15 cellular contexts compared by ENCODE assay signal in the genomic region with DNA sequence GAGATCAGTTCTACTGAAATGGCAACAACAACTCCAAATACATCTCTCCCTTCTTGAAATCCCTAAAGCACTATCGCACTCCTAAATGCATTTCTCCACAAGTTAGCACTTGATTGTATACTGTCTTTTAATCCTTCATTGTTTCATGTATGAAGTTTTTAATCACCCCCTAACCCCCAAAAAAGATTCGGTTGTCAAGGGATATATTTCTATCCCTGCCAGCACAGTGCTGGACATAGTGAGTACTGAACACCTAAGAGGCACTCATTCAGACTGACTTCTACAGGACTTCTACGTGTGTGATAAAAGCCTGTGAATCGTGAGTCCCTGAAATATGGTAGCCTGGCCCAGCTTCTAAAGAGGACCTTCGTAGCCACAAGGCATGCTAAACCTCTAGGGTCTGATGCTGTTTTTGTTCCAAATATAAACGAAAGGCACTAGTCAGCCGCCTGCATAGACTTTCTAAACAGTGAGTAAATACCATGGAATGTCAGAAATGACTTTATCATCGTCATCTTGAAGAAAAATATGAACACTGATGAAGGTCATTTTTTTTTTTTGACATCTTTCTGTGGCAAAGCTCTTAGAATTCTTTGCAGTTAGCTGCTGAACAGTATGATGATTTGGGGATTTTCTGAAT. TPM values are rescaled to one million over a fixed set of nuclear protein-coding genes. Genes with fewer than 3 reads are reported as not detected.
DNase-seq lines count a peak whose midpoint lies in the region; ATAC-seq and TF ChIP-seq lines count a peak whose summit lies in the region.
"Had no signal": no experiment of that assay in that cellular context is flagged by ENCODE, and none has a peak within 500 bp of the region (broad histone marks: within the 10 kb centered on the region; RNA-seq: fewer than 3 reads in every experiment).

No MANE protein-coding gene starts in this region.

- no peaks in the 10 kb centered on the region for H3K4me1 Mint-ChIP-seq in activated CD4-positive, alpha-beta memory T cell treated with anti-CD3 and anti-CD28 coated beads, Interleukin-2, amount 10 ng/mL, durations not matched to agents 7 days and 5 days
- H3K4me1 Mint-ChIP-seq: activated naive CD8-positive, alpha-beta T cell treated with anti-CD3 and anti-CD28 coated beads, Interleukin-2, amount 50 U/mL, for 24 hours had no signal

- no peak overlapping the region for H3K27ac Mint-ChIP-seq in activated CD4-positive, alpha-beta memory T cell treated with anti-CD3 and anti-CD28 coated beads, Interleukin-2, amount 10 ng/mL, durations not matched to agents 7 days and 5 days
- H3K27ac Mint-ChIP-seq: activated naive CD8-positive, alpha-beta T cell treated with anti-CD3 and anti-CD28 coated beads, Interleukin-2, amount 50 U/mL, for 24 hours; T-helper 1 cell treated with Interleukin-12 subunit alpha and Interleukin-12 subunit beta and Interleukin-4 antibody, amounts not matched to agents 30 μg/mL and 1 μg/mL, for 36 hours had no signal

- H3K4me3 ChIP-seq in fibroblast of lung (replicated peaks in 1 of 4; ENCODE audit: control extremely low read depth in 1 of 4, insufficient read depth in 1 of 4, low read depth in 3 of 4, low read length in 4 of 4) (no peak overlapping the region), smooth muscle cell (no peak overlapping the region)
- H3K4me3 ChIP-seq: prostate gland had no signal

- H3K9ac ChIP-seq in fibroblast of lung (ENCODE audit: insufficient read depth, low read length) (no peak overlapping the region), smooth muscle cell (ENCODE audit: low read depth) (no peak overlapping the region)

- 69% methylated on average over 8 of the region's 8 CpGs for WGBS in smooth muscle cell (ENCODE audit: low lambda C conversion rate)

- no peaks in the 10 kb centered on the region for H3K27me3 Mint-ChIP-seq in activated CD4-positive, alpha-beta memory T cell treated with anti-CD3 and anti-CD28 coated beads, Interleukin-2, amount 10 ng/mL, durations not matched to agents 7 days and 5 days
- H3K27me3 Mint-ChIP-seq: activated naive CD8-positive, alpha-beta T cell treated with anti-CD3 and anti-CD28 coated beads, Interleukin-2, amount 50 U/mL, for 24 hours; CD4-positive, alpha-beta memory T cell had no signal

- H3K4me2 ChIP-seq in fibroblast of lung (ENCODE audit: extremely low read depth, insufficient read depth, low read length): no peak overlapping the region
- no peak overlapping the region for H3K4me2 ChIP-seq in smooth muscle cell

- peak overlapping the region; percentile 73 for H3K27ac ChIP-seq in fibroblast of lung (ENCODE audit: insufficient read depth, low read length)
- H3K27ac ChIP-seq in smooth muscle cell (ENCODE audit: low read depth): peak overlapping the region; percentile 67
- H3K27ac ChIP-seq: prostate gland had no signal

- POLR2A ChIA-PET in activated CD4-positive, alpha-beta memory T cell treated with anti-CD3 and anti-CD28 coated beads, Interleukin-2, amount 10 ng/mL, durations not matched to agents 7 days and 5 days (lab: Charles Lee): interaction anchor here (1.5 kb wide), 1 partner anchor 19 kb away, joined by 3 read pairs; no protein-coding TSS in a partner anchor

- no peak for ATAC-seq in GM18517 (IDR thresholded peaks at IDR 0.05; ENCODE audit: unreplicated experiment)
- ATAC-seq: activated naive CD8-positive, alpha-beta T cell treated with anti-CD3 and anti-CD28 coated beads, Interleukin-2, amount 50 U/mL, for 24 hours had no signal

- no peaks in the 10 kb centered on the region for H3K9me3 Mint-ChIP-seq in activated CD4-positive, alpha-beta memory T cell treated with anti-CD3 and anti-CD28 coated beads, Interleukin-2, amount 10 ng/mL, durations not matched to agents 7 days and 5 days
- H3K9me3 Mint-ChIP-seq: activated naive CD8-positive, alpha-beta T cell treated with anti-CD3 and anti-CD28 coated beads, Interleukin-2, amount 50 U/mL, for 24 hours; CD4-positive, alpha-beta memory T cell; T-helper 1 cell treated with Interleukin-12 subunit alpha and Interleukin-12 subunit beta and Interleukin-4 antibody, amounts not matched to agents 30 μg/mL and 1 μg/mL, for 36 hours had no signal

- CTCF ChIA-PET in activated CD4-positive, alpha-beta memory T cell treated with anti-CD3 and anti-CD28 coated beads, Interleukin-2, amount 10 ng/mL, durations not matched to agents 7 days and 5 days (lab: Charles Lee): no interaction called here

- no peaks in the 10 kb centered on the region for H3K27me3 ChIP-seq in fibroblast of lung (ENCODE audit: control insufficient read depth, insufficient read depth, low read length)
- no peaks in the 10 kb centered on the region for H3K27me3 ChIP-seq in smooth muscle cell (ENCODE audit: low read depth)

- H3K9me3 ChIP-seq in fibroblast of lung (ENCODE audit: control insufficient read depth, insufficient read depth, low read depth, low read length) (no peaks in the 10 kb centered on the region), smooth muscle cell (replicated peaks; ENCODE audit: low read depth) (no peaks in the 10 kb centered on the region)
- H3K9me3 ChIP-seq: prostate gland had no signal

- H3K4me3 Mint-ChIP-seq in activated CD4-positive, alpha-beta memory T cell treated with anti-CD3 and anti-CD28 coated beads, Interleukin-2, amount 10 ng/mL, durations not matched to agents 7 days and 5 days: no peak overlapping the region
- H3K4me3 Mint-ChIP-seq: activated naive CD8-positive, alpha-beta T cell treated with anti-CD3 and anti-CD28 coated beads, Interleukin-2, amount 50 U/mL, for 24 hours; CD4-positive, alpha-beta memory T cell; T-helper 1 cell treated with Interleukin-12 subunit alpha and Interleukin-12 subunit beta and Interleukin-4 antibody, amounts not matched to agents 30 μg/mL and 1 μg/mL, for 36 hours had no signal

- H3K79me2 ChIP-seq in fibroblast of lung (ENCODE audit: control insufficient read depth, insufficient read depth, low read length): no peaks in the 10 kb centered on the region
- peaks cover 4% of the 10 kb centered on the region for H3K79me2 ChIP-seq in smooth muscle cell (ENCODE audit: low read depth)

- TF ChIP-seq CTCF in fibroblast of lung (conservative IDR thresholded peaks at IDR 0.05 in 1 of 2, IDR thresholded peaks at IDR 0.05 in 1 of 2; ENCODE audit: low read depth in 1 of 2, low read length in 2 of 2): no peak
- no peak for TF ChIP-seq CTCF in smooth muscle cell (IDR thresholded peaks at IDR 0.05; ENCODE audit: borderline replicate concordance, insufficient read depth, poor library complexity, severe bottlenecking)

- H3F3A ChIP-seq in smooth muscle cell (ENCODE audit: low read depth): peaks cover 7% of the 10 kb centered on the region

- no peaks in the 10 kb centered on the region for H4K20me1 ChIP-seq in fibroblast of lung (ENCODE audit: control insufficient read depth, extremely low read depth, insufficient read depth, low read length)
- no peaks in the 10 kb centered on the region for H4K20me1 ChIP-seq in smooth muscle cell (ENCODE audit: low read depth)

- no peak overlapping the region for H2AFZ ChIP-seq in fibroblast of lung (ENCODE audit: low read length)
- no peak overlapping the region for H2AFZ ChIP-seq in smooth muscle cell (ENCODE audit: low read depth)

- H3K4me1 ChIP-seq in fibroblast of lung (ENCODE audit: control insufficient read depth, extremely low read depth, insufficient read depth, low read length) (peaks cover 10% of the 10 kb centered on the region), smooth muscle cell (ENCODE audit: low read depth) (no peaks in the 10 kb centered on the region)
- H3K4me1 ChIP-seq: prostate gland had no signal

- H3K36me3 Mint-ChIP-seq in activated CD4-positive, alpha-beta memory T cell treated with anti-CD3 and anti-CD28 coated beads, Interleukin-2, amount 10 ng/mL, durations not matched to agents 7 days and 5 days (ENCODE audit: low read depth): peaks cover 67% of the 10 kb centered on the region

- in situ Hi-C loops in SK-MEL-5 (cut with HindIII; ENCODE audit: low pct_unique_long_range_greater_than_20kb, low sequenced_read_pairs): no loop called here

- peak; percentile 34 for DNase-seq in ELR (ENCODE audit: low read depth)
- DNase-seq in SK-MEL-5 (ENCODE audit: low read depth, low spot score): peak; percentile 20
- peak; percentile 89 to 92 for DNase-seq in fibroblast of lung (ENCODE audit: low read depth in 2 of 2)
- DNase-seq in smooth muscle cell (lab: John Stamatoyannopoulos, UW; ENCODE audit: unreplicated experiment): no peak
- no peak for DNase-seq in activated effector memory CD4-positive, alpha-beta T cell treated with Interleukin-2 at 50 U/mL for 16 hours
- no peak for DNase-seq in NCI-H1930 (lab: John Stamatoyannopoulos, UW)
- no peak for DNase-seq in activated CD4-positive, alpha-beta memory T cell treated with anti-CD3 and anti-CD28 coated beads, Interleukin-2, amount 10 ng/mL, durations not matched to agents 7 days and 5 days
- DNase-seq: activated CD4-positive, alpha-beta T cell treated with anti-CD3 and anti-CD28 coated beads for 1 hour; activated naive CD8-positive, alpha-beta T cell treated with anti-CD3 and anti-CD28 coated beads, Interleukin-2, amount 50 U/mL, for 24 hours; CD4-positive, alpha-beta memory T cell; glutamatergic neuron; stimulated activated CD4-positive, alpha-beta T cell treated with anti-CD3 and anti-CD28 coated beads, Interleukin-2, amount 100 ng/mL, for 24 hours had no signal

- H3K36me3 ChIP-seq in fibroblast of lung (ENCODE audit: control insufficient read depth, insufficient read depth, low read length) (peaks cover 12% of the 10 kb centered on the region), smooth muscle cell (ENCODE audit: low read depth) (peaks cover 21% of the 10 kb centered on the region)

RNA-seq across cellular contexts. Expression of a gene that starts 14.6 kb away (rescaled TPM):
- total RNA-seq in SK-MEL-5 (2014; rRNA removed; shearing (Covaris generic)): 21.3 and 22.8 TPM in 2 replicates
- polyA plus RNA-seq in SK-MEL-5 (2015; cell fraction: cytosol; rRNA removed): 16.5 and 19.2 TPM in 2 replicates
- polyA plus RNA-seq in SK-MEL-5 (2015; cell fraction: nucleus; rRNA removed): 15.3 and 18.0 TPM in 2 replicates
- total RNA-seq in fibroblast of lung (11.1 and 12.1 TPM in 2 replicates), smooth muscle cell (11.3 and 12.1 TPM in 2 replicates)
- polyA plus RNA-seq in fibroblast of lung (9.4 and 11.3 TPM in 2 replicates), smooth muscle cell (15.3 and 17.5 TPM in 2 replicates)
- 7.3 and 7.6 TPM in 2 replicates for polyA plus RNA-seq in fibroblast of lung (2012)
- 5.0 and 9.2 TPM in 2 replicates for polyA minus RNA-seq in fibroblast of lung (ENCODE audit: low replicate concordance)
- total RNA-seq in activated CD4-positive, alpha-beta memory T cell treated with anti-CD3 and anti-CD28 coated beads, Interleukin-2, amount 10 ng/mL, durations not matched to agents 7 days and 5 days: 1 to 10 TPM; 6.9 TPM

RNA-seq across cellular contexts. Expression of a gene that starts 19.6 kb away (rescaled TPM):
- total RNA-seq in SK-MEL-5 (2014; rRNA removed; shearing (Covaris generic)): 34.7 and 37.2 TPM in 2 replicates
- 34.9 and 43.7 TPM in 2 replicates for polyA plus RNA-seq in SK-MEL-5 (2015; cell fraction: cytosol; rRNA removed)
- 40.7 and 48.3 TPM in 2 replicates for polyA plus RNA-seq in SK-MEL-5 (2015; cell fraction: nucleus; rRNA removed)
- total RNA-seq in fibroblast of lung: 39.0 and 50.2 TPM in 2 replicates
- polyA plus RNA-seq in fibroblast of lung: 21.0 and 25.3 TPM in 2 replicates
- polyA plus RNA-seq in fibroblast of lung (2012): 13.9 and 20.0 TPM in 2 replicates
- 36.6 and 74.8 TPM in 2 replicates for polyA minus RNA-seq in fibroblast of lung (ENCODE audit: low replicate concordance)
- total RNA-seq in smooth muscle cell: 32.2 and 43.9 TPM in 2 replicates
- polyA plus RNA-seq in smooth muscle cell: 25.4 and 26.0 TPM in 2 replicates
- total RNA-seq in activated CD4-positive, alpha-beta memory T cell treated with anti-CD3 and anti-CD28 coated beads, Interleukin-2, amount 10 ng/mL, durations not matched to agents 7 days and 5 days: 10 to 100 TPM; 63.1 to 65.5 TPM

RNA-seq across cellular contexts. Expression of a gene that starts 46.5 kb away (rescaled TPM):
- total RNA-seq in SK-MEL-5 (2014; rRNA removed; shearing (Covaris generic)): 32.0 and 35.2 TPM in 2 replicates
- 22.5 and 26.5 TPM in 2 replicates for polyA plus RNA-seq in SK-MEL-5 (2015; cell fraction: cytosol; rRNA removed)
- polyA plus RNA-seq in SK-MEL-5 (2015; cell fraction: nucleus; rRNA removed): 120 and 126 TPM in 2 replicates
- 26.8 and 30.8 TPM in 2 replicates for total RNA-seq in fibroblast of lung
- polyA plus RNA-seq in fibroblast of lung: 19.7 and 20.4 TPM in 2 replicates
- polyA plus RNA-seq in fibroblast of lung (2012): 12.1 and 13.1 TPM in 2 replicates
- polyA minus RNA-seq in fibroblast of lung (ENCODE audit: low replicate concordance): 15.8 and 49.9 TPM in 2 replicates
- 21.2 and 21.6 TPM in 2 replicates for total RNA-seq in smooth muscle cell
- 22.0 and 25.2 TPM in 2 replicates for polyA plus RNA-seq in smooth muscle cell
- 10 to 100 TPM; 21.1 to 22.1 TPM for total RNA-seq in activated CD4-positive, alpha-beta memory T cell treated with anti-CD3 and anti-CD28 coated beads, Interleukin-2, amount 10 ng/mL, durations not matched to agents 7 days and 5 days

RNA-seq across cellular contexts. Expression of a gene that starts 53.8 kb away (rescaled TPM):
- 75.2 and 80.9 TPM in 2 replicates for total RNA-seq in SK-MEL-5 (2014; rRNA removed; shearing (Covaris generic))
- 124 and 157 TPM in 2 replicates for polyA plus RNA-seq in SK-MEL-5 (2015; cell fraction: cytosol; rRNA removed)
- 105 and 111 TPM in 2 replicates for polyA plus RNA-seq in SK-MEL-5 (2015; cell fraction: nucleus; rRNA removed)
- total RNA-seq in fibroblast of lung (43.1 and 71.0 TPM in 2 replicates), smooth muscle cell (71.9 and 107 TPM in 2 replicates)
- polyA plus RNA-seq in fibroblast of lung (188 and 312 TPM in 2 replicates), smooth muscle cell (251 and 259 TPM in 2 replicates)
- polyA plus RNA-seq in fibroblast of lung (2012): 187 and 310 TPM in 2 replicates
- 604 and 640 TPM in 2 replicates for polyA minus RNA-seq in fibroblast of lung (ENCODE audit: low replicate concordance)
- total RNA-seq in activated CD4-positive, alpha-beta memory T cell treated with anti-CD3 and anti-CD28 coated beads, Interleukin-2, amount 10 ng/mL, durations not matched to agents 7 days and 5 days: 10 to 100 TPM; 81.7 to 86.3 TPM

RNA-seq across cellular contexts. Expression of a gene that starts 59.2 kb away (rescaled TPM):
- 1.1 and 1.8 TPM in 2 replicates for total RNA-seq in SK-MEL-5 (2014; rRNA removed; shearing (Covaris generic))
- 1.6 and 2.6 TPM in 2 replicates for polyA plus RNA-seq in SK-MEL-5 (2015; cell fraction: cytosol; rRNA removed)
- polyA plus RNA-seq in SK-MEL-5 (2015; cell fraction: nucleus; rRNA removed): 7.5 and 9.8 TPM in 2 replicates
- total RNA-seq in fibroblast of lung (not detected in 2 replicates), smooth muscle cell (0.94 and 4.5 TPM in 2 replicates)
- polyA plus RNA-seq in fibroblast of lung (not detected in 2 replicates), smooth muscle cell (not detected in 2 replicates)
- polyA plus RNA-seq in fibroblast of lung (2012): not detected in 2 replicates
- not detected in 2 replicates for polyA minus RNA-seq in fibroblast of lung (ENCODE audit: low replicate concordance)
- total RNA-seq in activated CD4-positive, alpha-beta memory T cell treated with anti-CD3 and anti-CD28 coated beads, Interleukin-2, amount 10 ng/mL, durations not matched to agents 7 days and 5 days: not detected
- total RNA-seq: CD4-positive, alpha-beta memory T cell had no signal
- polyA plus RNA-seq: CD4-positive, alpha-beta memory T cell had no signal

Comparison
In these comparisons a context has a peak if more than half of its experiments do, and no peak if none do; other contexts are left out.
1. DNase-seq: peak in ELR (single experiment), SK-MEL-5 (single experiment) and fibroblast of lung (2 of 2); none in smooth muscle cell (single experiment), activated effector memory CD4-positive, alpha-beta T cell treated with Interleukin-2 at 50 U/mL for 16 hours (single experiment), NCI-H1930 (0 of 2) and activated CD4-positive, alpha-beta memory T cell treated with anti-CD3 and anti-CD28 coated beads, Interleukin-2, amount 10 ng/mL, durations not matched to agents 7 days and 5 days (single experiment).